ENCODE assay signal across 28 cellular contexts in genomic region chr18:3329871-3330270, GRCh38.
"Had no signal": no experiment of that assay in that cellular context is flagged by ENCODE, and none has a peak within 500 bp of the region (broad histone marks: within the 10 kb centered on the region; RNA-seq: fewer than 3 reads in every experiment).

No MANE protein-coding gene starts in this region.

- H3K36me3 Mint-ChIP-seq: activated naive CD8-positive, alpha-beta T cell; stimulated activated effector memory CD8-positive, alpha-beta T cell treated with anti-CD3 and anti-CD28 coated beads, Interleukin-12 subunit alpha, Interleukin-12 subunit beta, amount 100 ng/mL, for 72 hours; type B pancreatic cell had no signal

- H3K4me3 Mint-ChIP-seq: activated B cell treated with CpG ODN at 0.5 μM for 24 hours; activated CD4-positive, alpha-beta T cell treated with anti-CD3 and anti-CD28 coated beads for 36 hours; activated naive CD8-positive, alpha-beta T cell; activated T-cell treated with anti-CD3 and anti-CD28 coated beads, Interleukin-2, amount 50 U/mL, for 4 hours; immature natural killer cell; nephron; stimulated activated effector memory CD8-positive, alpha-beta T cell treated with anti-CD3 and anti-CD28 coated beads, Interleukin-12 subunit alpha, Interleukin-12 subunit beta, amount 100 ng/mL, for 72 hours; type B pancreatic cell had no signal

- H3K4me2 ChIP-seq: hepatocyte had no signal

- H3K27me3 Mint-ChIP-seq: activated B cell treated with CpG ODN at 0.5 μM for 24 hours; activated naive CD8-positive, alpha-beta T cell; type B pancreatic cell had no signal

- H2AFZ ChIP-seq: hepatocyte had no signal

- H3K27ac Mint-ChIP-seq: activated B cell treated with CpG ODN at 0.5 μM for 24 hours; activated CD4-positive, alpha-beta T cell treated with anti-CD3 and anti-CD28 coated beads for 36 hours; activated naive CD8-positive, alpha-beta T cell; activated T-helper 2 cell treated with anti-CD3 and anti-CD28 coated beads, Interferon-gamma antibody, Interleukin-2, Interleukin-4, amounts not matched to agents 10 μg/mL and 5 μg/mL and 100 μg/mL, durations not matched to agents 14 hours and 24 hours and 36 hours; immature natural killer cell; nephron; stimulated activated effector memory CD8-positive, alpha-beta T cell treated with anti-CD3 and anti-CD28 coated beads, Interleukin-12 subunit alpha, Interleukin-12 subunit beta, amount 100 ng/mL, for 72 hours; type B pancreatic cell had no signal

- H3K36me3 ChIP-seq: adrenal gland, ascending aorta, brain microvascular endothelial cell, left ventricle myocardium inferior, neutrophil, pancreas, stomach, vagina had no signal

- H3K4me3 ChIP-seq: adrenal gland, ascending aorta, hepatocyte, left ventricle myocardium inferior, pancreas, stomach, vagina had no signal

- H3K27ac ChIP-seq: adrenal gland, ascending aorta, brain microvascular endothelial cell, hepatocyte, left ventricle myocardium inferior, neutrophil, pancreas, stomach, vagina had no signal

- H3K4me1 ChIP-seq: adrenal gland, ascending aorta, left ventricle myocardium inferior, pancreas, stomach, vagina had no signal

- H3K27me3 ChIP-seq: adrenal gland, ascending aorta, brain microvascular endothelial cell, hepatocyte, neutrophil, pancreas, stomach, vagina had no signal

- DNase-seq: activated B cell treated with CpG ODN at 0.5 μM for 24 hours; activated CD4-positive, alpha-beta T cell treated with anti-CD3 and anti-CD28 coated beads for 36 hours; activated CD4-positive, alpha-beta T cell treated with anti-CD3 and anti-CD28 coated beads, Interleukin-2, amount 50 U/mL, for 4 hours; activated CD8-positive, alpha-beta memory T cell treated with anti-CD3 and anti-CD28 coated beads, Interleukin-2, amount 50 U/mL, for 48 hours; activated naive CD4-positive, alpha-beta T cell; activated T-cell treated with anti-CD3 and anti-CD28 coated beads, Interleukin-2, amount 50 U/mL, for 4 hours; adrenal gland; brain microvascular endothelial cell; central memory CD4-positive, alpha-beta T cell; dermis blood vessel endothelial cell; effector memory CD4-positive, alpha-beta T cell; glutamatergic neuron; immature natural killer cell; left ventricle myocardium inferior; pancreas; right cardiac atrium; stimulated activated CD4-positive, alpha-beta T cell treated with anti-CD3 and anti-CD28 coated beads, Interleukin-1b, Interleukin-23, amount 100 ng/mL, for 48 hours; stomach; T1000 had no signal

- H3K9me3 ChIP-seq: adrenal gland, ascending aorta, left ventricle myocardium inferior, neutrophil, pancreas, stomach, vagina had no signal

- ATAC-seq: activated CD4-positive, alpha-beta T cell treated with anti-CD3 and anti-CD28 coated beads for 36 hours; activated T-cell treated with anti-CD3 and anti-CD28 coated beads, Interleukin-2, amount 50 U/mL, for 4 hours; pancreas; right cardiac atrium; stimulated activated effector memory CD8-positive, alpha-beta T cell treated with anti-CD3 and anti-CD28 coated beads, Interleukin-12 subunit alpha, Interleukin-12 subunit beta, amount 100 ng/mL, for 72 hours had no signal

- H3K79me2 ChIP-seq: hepatocyte had no signal

- H3K9me3 Mint-ChIP-seq: activated B cell treated with CpG ODN at 0.5 μM for 24 hours; activated T-cell treated with anti-CD3 and anti-CD28 coated beads, Interleukin-2, amount 50 U/mL, for 4 hours; activated T-helper 2 cell treated with anti-CD3 and anti-CD28 coated beads, Interferon-gamma antibody, Interleukin-2, Interleukin-4, amounts not matched to agents 10 μg/mL and 5 μg/mL and 100 μg/mL, durations not matched to agents 14 hours and 24 hours and 36 hours; immature natural killer cell; nephron; stimulated activated effector memory CD8-positive, alpha-beta T cell treated with anti-CD3 and anti-CD28 coated beads, Interleukin-12 subunit alpha, Interleukin-12 subunit beta, amount 100 ng/mL, for 72 hours had no signal

- H3K4me1 Mint-ChIP-seq: activated B cell treated with CpG ODN at 0.5 μM for 24 hours; activated CD4-positive, alpha-beta T cell treated with anti-CD3 and anti-CD28 coated beads for 36 hours; immature natural killer cell; stimulated activated effector memory CD8-positive, alpha-beta T cell treated with anti-CD3 and anti-CD28 coated beads, Interleukin-12 subunit alpha, Interleukin-12 subunit beta, amount 100 ng/mL, for 72 hours had no signal
